15 cellular contexts compared by ENCODE assay signal in genomic region chr19:7699003-7699402, GRCh38. TPM values are rescaled to one million over a fixed set of nuclear protein-coding genes. Genes with fewer than 3 reads are reported as not detected.
A peak's percentile ranks its signal among the peaks of the same experiment; 100 is the strongest.
DNase-seq lines count a peak whose midpoint lies in the region; ATAC-seq, FAIRE-seq and TF ChIP-seq lines count a peak whose summit lies in the region.
"Had no signal": no experiment of that assay in that cellular context is flagged by ENCODE, and none has a peak within 500 bp of the region (broad histone marks: within the 10 kb centered on the region; RNA-seq: fewer than 3 reads in every experiment).

No MANE protein-coding gene starts in this region.

- no peak overlapping the region for H3K56ac ChIP-seq in H1 (replicated peaks; ENCODE audit: insufficient read length, low read depth, low read length)

- no peak overlapping the region for H3K4me2 ChIP-seq in H1 (ENCODE audit: insufficient read depth in 1 of 2, low read depth in 2 of 2, low read length in 2 of 2)

- peak; percentile 28 for TF ChIP-seq POLR2A in GM19193 (IDR thresholded peaks at IDR 0.05; ENCODE audit: extremely low read depth, insufficient read depth, insufficient read length)
- TF ChIP-seq POLR2A in H1 (IDR thresholded peaks at IDR 0.05; ENCODE audit: control extremely low read depth in 1 of 2, low read depth in 2 of 2, low read length in 2 of 2), result no peak

- H2BK5ac ChIP-seq in H1 (ENCODE audit: low read depth, low read length), result no peak overlapping the region

- H3K23ac ChIP-seq in H1 (ENCODE audit: insufficient read length), result no peak overlapping the region

- no peak for TF ChIP-seq EP300 in H1 (IDR thresholded peaks at IDR 0.05; ENCODE audit: borderline replicate concordance in 1 of 2, low read depth in 2 of 2, low read length in 2 of 2)

- H3K14ac ChIP-seq in H1 (ENCODE audit: insufficient read length), result no peak overlapping the region

- 71% methylated on average over 2 of the region's 2 CpGs; no CpG with 5 or more reads in 1 of the 2 experiments for WGBS in H1 (ENCODE audit: extremely low coverage in 1 of 2, insufficient coverage in 1 of 2, insufficient read length in 1 of 2, insufficient replicate concordance in 2 of 2, low coverage in 1 of 2, low lambda C conversion rate in 2 of 2, missing lambda C conversion rate in 1 of 2), 2 experiments

- peaks cover 0 to 2% of the 10 kb centered on the region in 2 experiments for H4K20me1 ChIP-seq in H1 (replicated peaks in 1 of 2; ENCODE audit: control insufficient read depth in 1 of 2, insufficient read depth in 2 of 2, low read length in 2 of 2)

- no peak overlapping the region for H3K27ac ChIP-seq in CD4-positive, CD25-positive, alpha-beta regulatory T cell (ENCODE audit: insufficient read depth, low read length, poor library complexity, severe bottlenecking)
- H3K27ac ChIP-seq in H1 (ENCODE audit: low read depth, low read length), result no peak overlapping the region

- no peak for DNase-seq in CD4-positive, CD25-positive, alpha-beta regulatory T cell
- DNase-seq in H1 (ENCODE audit: low read depth in 1 of 2, low spot score in 2 of 2) (no peak), NOMO-1 treated with dmso at 0.1 percent for 144 hours (lab: John Stamatoyannopoulos, UW; ENCODE audit: unreplicated experiment) (no peak), mucosa of descending colon (no peak)
- DNase-seq: DMS 273 treated with DMSO at 0.1 percent for 48 hours; naive thymus-derived CD4-positive, alpha-beta T cell; NCI-H187 treated with DMSO at 0.1 percent for 48 hours; NCI-H446 treated with DMSO at 0.1 percent for 48 hours; SHP77; small intestine; trophoblast cell had no signal

- TF ChIP-seq CTCF in H1 (IDR thresholded peaks at IDR 0.05; ENCODE audit: control extremely low read depth in 1 of 3, insufficient read depth in 1 of 3, low read depth in 1 of 3, low read length in 3 of 3) (no peak), mucosa of descending colon (IDR thresholded peaks at IDR 0.05) (no peak)

- peak overlapping the region in 2 of 3 donors; percentile 42 to 69 for H3K27ac Mint-ChIP-seq in CD4-positive, CD25-positive, alpha-beta regulatory T cell

- H4K91ac ChIP-seq in H1 (replicated peaks; ENCODE audit: insufficient read length, low read length), result no peak overlapping the region

- H4K5ac ChIP-seq in H1 (ENCODE audit: insufficient read length, low read depth, low read length), result no peak overlapping the region

- H3K4ac ChIP-seq in H1 (replicated peaks; ENCODE audit: insufficient read length, low read depth, low read length), result no peak overlapping the region

- no peak overlapping the region for H4K8ac ChIP-seq in H1 (ENCODE audit: extremely low read depth, insufficient read depth, low read length)

- no peak overlapping the region for H3K4me3 ChIP-seq in CD4-positive, CD25-positive, alpha-beta regulatory T cell (ENCODE audit: low read depth, low read length)
- no peak overlapping the region for H3K4me3 ChIP-seq in H1 (ENCODE audit: extremely low read depth in 1 of 4, insufficient read depth in 2 of 4, low read depth in 3 of 4, low read length in 4 of 4)
- no peak overlapping the region for H3K4me3 ChIP-seq in mucosa of descending colon

- ATAC-seq in CD4-positive, CD25-positive, alpha-beta regulatory T cell (ENCODE audit: low read depth in 2 of 2), result no peak
- ATAC-seq in HG02840 (IDR thresholded peaks at IDR 0.05; ENCODE audit: low FRiP score, unreplicated experiment), result no peak
- ATAC-seq in mucosa of descending colon, result no peak
- ATAC-seq: esophagus mucosa had no signal

- no peak overlapping the region; the same call in 1 of the 2 replicates for H3K18ac ChIP-seq in H1 (ENCODE audit: extremely low read depth, low read length)

- H2BK120ac ChIP-seq in H1 (replicated peaks; ENCODE audit: low read depth, low read length), result no peak overlapping the region

- H3K36me3 Mint-ChIP-seq in CD4-positive, CD25-positive, alpha-beta regulatory T cell, result no peaks in the 10 kb centered on the region
- H3K36me3 Mint-ChIP-seq: naive thymus-derived CD4-positive, alpha-beta T cell had no signal

- H3K27me3 ChIP-seq in CD4-positive, CD25-positive, alpha-beta regulatory T cell (ENCODE audit: control insufficient read depth, insufficient read depth, low read length), result no peaks in the 10 kb centered on the region
- H3K27me3 ChIP-seq in H1 (replicated peaks in 1 of 4; ENCODE audit: control insufficient read depth in 3 of 4, extremely low read depth in 1 of 4, insufficient read depth in 3 of 4, low read length in 3 of 4), result no peaks in the 10 kb centered on the region; a peak in 1 of 7 replicates

- H3K9me3 ChIP-seq in CD4-positive, CD25-positive, alpha-beta regulatory T cell (ENCODE audit: control insufficient read depth in 2 of 2, low read length in 2 of 2), result no peaks in the 10 kb centered on the region
- no peaks in the 10 kb centered on the region; a peak in 1 of 4 replicates for H3K9me3 ChIP-seq in H1 (ENCODE audit: insufficient read depth in 2 of 2, low read depth in 1 of 2, low read length in 1 of 2)
- H3K9me3 ChIP-seq in mucosa of descending colon, result no peaks in the 10 kb centered on the region

- H2BK15ac ChIP-seq in H1 (ENCODE audit: low read length), result 0 out of 2 replicates have a peak overlapping the region, but pooled peaks have one; percentile 72

- peaks cover 11% of the 10 kb centered on the region for H3K27me3 Mint-ChIP-seq in CD4-positive, CD25-positive, alpha-beta regulatory T cell

- no peak overlapping the region for H3K9ac ChIP-seq in H1 (replicated peaks in 1 of 4; ENCODE audit: extremely low read depth in 1 of 4, low read depth in 3 of 4, low read length in 3 of 4)

- H3K36me3 ChIP-seq in CD4-positive, CD25-positive, alpha-beta regulatory T cell (ENCODE audit: control insufficient read depth, insufficient read depth, low read length), result no peaks in the 10 kb centered on the region
- H3K36me3 ChIP-seq in H1 (ENCODE audit: control insufficient read depth in 2 of 4, insufficient read depth in 4 of 4, low read length in 3 of 4) (no peaks in the 10 kb centered on the region), mucosa of descending colon (ENCODE audit: low read depth) (no peaks in the 10 kb centered on the region)

- no peak overlapping the region for H2AK5ac ChIP-seq in H1 (ENCODE audit: low read depth, low read length)

- H3K9me3 Mint-ChIP-seq in CD4-positive, CD25-positive, alpha-beta regulatory T cell, result no peaks in the 10 kb centered on the region

- CTCF ChIA-PET in H1 (lab: Charles Lee; ENCODE audit: partially characterized antibody), result interaction anchor here (0.8 to 2.9 kb wide), 7 partner anchors 14 to 130 kb away, joined by 3 to 21 read pairs (median 4); partner anchors contain the start of gene TRAPPC5

- H3K79me1 ChIP-seq in H1 (ENCODE audit: low read depth, low read length), result no peaks in the 10 kb centered on the region

- no peak for FAIRE-seq in H1 (lab: Jason Lieb, UNC)
- FAIRE-seq: small intestine had no signal

- peaks cover 0 to 29% (median 10%) of the 10 kb centered on the region in 4 donors for H3K4me1 Mint-ChIP-seq in CD4-positive, CD25-positive, alpha-beta regulatory T cell

- intact Hi-C loops in mucosa of descending colon (cut with DNase I, micrococcal nuclease), result no loop called here

- no peaks in the 10 kb centered on the region for H3K79me2 ChIP-seq in H1 (ENCODE audit: control insufficient read depth in 1 of 2, insufficient read depth in 2 of 2, low read length in 2 of 2)

- no peak overlapping the region for H3K4me3 Mint-ChIP-seq in CD4-positive, CD25-positive, alpha-beta regulatory T cell
- H3K4me3 Mint-ChIP-seq: naive thymus-derived CD4-positive, alpha-beta T cell had no signal

- TF ChIP-seq RAD21 in H1 (IDR thresholded peaks at IDR 0.05 in 1 of 2, conservative IDR thresholded peaks at IDR 0.05 in 1 of 2; ENCODE audit: low read depth in 2 of 2, low read length in 2 of 2), result no peak

- H3K4me1 ChIP-seq in CD4-positive, CD25-positive, alpha-beta regulatory T cell (ENCODE audit: control insufficient read depth, insufficient read depth, low read length, poor library complexity, severe bottlenecking), result no peaks in the 10 kb centered on the region
- H3K4me1 ChIP-seq in H1 (replicated peaks in 1 of 4; ENCODE audit: control insufficient read depth in 3 of 4, insufficient read depth in 4 of 4, low read length in 3 of 4), result peaks cover 0 to 16% (median 8%) of the 10 kb centered on the region in 4 experiments; a peak in 5 of 7 replicates
- H3K4me1 ChIP-seq in mucosa of descending colon (ENCODE audit: low read depth), result no peaks in the 10 kb centered on the region

- H3K23me2 ChIP-seq in H1 (ENCODE audit: low read depth, low read length), result no peaks in the 10 kb centered on the region

- POLR2A ChIA-PET in H1 (lab: Charles Lee; ENCODE audit: partially characterized antibody), result interaction anchor here (0.7 to 1.1 kb wide), 3 partner anchors 9 to 11 kb away, joined by 3 to 4 read pairs (median 4); no protein-coding TSS in a partner anchor

- no peak overlapping the region for H2BK12ac ChIP-seq in H1 (ENCODE audit: low read depth, low read length)

- peak overlapping the region; percentile 58; the same call in 1 of the 2 replicates for H2AFZ ChIP-seq in H1 (ENCODE audit: low read length)

- H2BK20ac ChIP-seq in H1 (ENCODE audit: low read length), result no peak overlapping the region

RNA-seq across cellular contexts. Expression of gene FCER2, which starts 2.9 kb away (rescaled TPM):
- not detected for total RNA-seq in CD4-positive, CD25-positive, alpha-beta regulatory T cell
- polyA plus RNA-seq in CD4-positive, CD25-positive, alpha-beta regulatory T cell, result 1 to 10 TPM in 1 of 4 donors, under 1 TPM in 2, not detected in 1; 0.34 to 4.5 (median 0.48) TPM
- total RNA-seq in H1 (2021; fragmentation: NEBNext Ultra II Directional; extraction: Animal tissue kit (Norgen Biotek cat#: 25700)), result 0.29 TPM in 1 of 2 replicates, not detected in the other
- 0.67 TPM in 2 replicates for polyA plus RNA-seq in H1 (2011; rRNA removed)
- polyA plus RNA-seq in H1 (2011; cell fraction: cytosol; rRNA removed), result 0.32 TPM
- polyA plus RNA-seq in H1 (2011; cell fraction: nucleus; rRNA removed), result 1.2 TPM
- 0.39 to 0.69 TPM (median 0.57 TPM) in 3 of 4 replicates, not detected in the other for polyA plus RNA-seq in H1 (2012, experiment 1 of 2)
- 0.41 TPM for polyA plus RNA-seq in H1 (2012, experiment 2 of 2)
- 1.2 TPM for polyA plus RNA-seq in H1 (2013, experiment 1 of 2)
- polyA plus RNA-seq in H1 (2013, experiment 2 of 2), result 1.1 TPM
- polyA minus RNA-seq in H1 (2011; rRNA and poly(A)+ RNA removed), result 0.12 TPM in 1 of 2 replicates, not detected in the other
- not detected for polyA minus RNA-seq in H1 (2011; cell fraction: cytosol; rRNA and poly(A)+ RNA removed)
- not detected for polyA minus RNA-seq in H1 (2011; cell fraction: nucleus; rRNA and poly(A)+ RNA removed)
- total RNA-seq in mucosa of descending colon, result under 1 TPM; 0.26 to 0.44 (median 0.29) TPM
- total RNA-seq: lower leg skin had no signal

RNA-seq across cellular contexts. Expression of gene TRAPPC5, which starts 18.4 kb away (rescaled TPM):
- 63.9 TPM for total RNA-seq in CD4-positive, CD25-positive, alpha-beta regulatory T cell
- 100 to 1,000 TPM; 142 to 229 (median 192) TPM for polyA plus RNA-seq in CD4-positive, CD25-positive, alpha-beta regulatory T cell
- 99.7 and 109 TPM in 2 replicates for total RNA-seq in H1 (2021; fragmentation: NEBNext Ultra II Directional; extraction: Animal tissue kit (Norgen Biotek cat#: 25700))
- polyA plus RNA-seq in H1 (2011; rRNA removed), result 120 TPM in 2 replicates
- 100 TPM for polyA plus RNA-seq in H1 (2011; cell fraction: cytosol; rRNA removed)
- polyA plus RNA-seq in H1 (2011; cell fraction: nucleus; rRNA removed), result 77.3 TPM
- polyA plus RNA-seq in H1 (2012, experiment 1 of 2), result 55.2 to 165 TPM (median 152 TPM) in 4 replicates
- polyA plus RNA-seq in H1 (2012, experiment 2 of 2), result 95.9 TPM
- polyA plus RNA-seq in H1 (2013, experiment 1 of 2), result 60.6 TPM
- 68.5 TPM for polyA plus RNA-seq in H1 (2013, experiment 2 of 2)
- polyA minus RNA-seq in H1 (2011; rRNA and poly(A)+ RNA removed), result 42.8 and 56.6 TPM in 2 replicates
- polyA minus RNA-seq in H1 (2011; cell fraction: cytosol; rRNA and poly(A)+ RNA removed), result 97.4 TPM
- polyA minus RNA-seq in H1 (2011; cell fraction: nucleus; rRNA and poly(A)+ RNA removed), result 61.8 TPM
- total RNA-seq in mucosa of descending colon, result 10 to 100 TPM; 72.5 to 97.0 (median 91.1) TPM

RNA-seq across cellular contexts. Expression of gene MCEMP1, which starts 22.1 kb away (rescaled TPM):
- 0.59 TPM for total RNA-seq in CD4-positive, CD25-positive, alpha-beta regulatory T cell
- polyA plus RNA-seq in CD4-positive, CD25-positive, alpha-beta regulatory T cell, result not detected
- total RNA-seq in H1 (2021; fragmentation: NEBNext Ultra II Directional; extraction: Animal tissue kit (Norgen Biotek cat#: 25700)), result not detected in 2 replicates
- 0.13 TPM in 1 of 2 replicates, not detected in the other for polyA plus RNA-seq in H1 (2011; rRNA removed)
- polyA plus RNA-seq in H1 (2011; cell fraction: cytosol; rRNA removed), result 0.08 TPM
- polyA plus RNA-seq in H1 (2011; cell fraction: nucleus; rRNA removed), result 0.10 TPM
- not detected in 4 replicates for polyA plus RNA-seq in H1 (2012, experiment 1 of 2)
- not detected for polyA plus RNA-seq in H1 (2012, experiment 2 of 2)
- polyA plus RNA-seq in H1 (2013, experiment 1 of 2), result not detected
- not detected for polyA plus RNA-seq in H1 (2013, experiment 2 of 2)
- polyA minus RNA-seq in H1 (2011; rRNA and poly(A)+ RNA removed), result not detected in 2 replicates
- not detected for polyA minus RNA-seq in H1 (2011; cell fraction: cytosol; rRNA and poly(A)+ RNA removed)
- polyA minus RNA-seq in H1 (2011; cell fraction: nucleus; rRNA and poly(A)+ RNA removed), result not detected
- under 1 TPM in 2 of 3 donors, not detected in 1; 0.36 to 0.38 TPM for total RNA-seq in mucosa of descending colon
- total RNA-seq: lower leg skin had no signal
- polyA plus RNA-seq: naive thymus-derived CD4-positive, alpha-beta T cell had no signal

RNA-seq across cellular contexts. Expression of gene RETN, which starts 30.2 kb away (rescaled TPM):
- total RNA-seq in CD4-positive, CD25-positive, alpha-beta regulatory T cell, result not detected
- polyA plus RNA-seq in CD4-positive, CD25-positive, alpha-beta regulatory T cell, result not detected
- total RNA-seq in H1 (2021; fragmentation: NEBNext Ultra II Directional; extraction: Animal tissue kit (Norgen Biotek cat#: 25700)), result not detected in 2 replicates
- not detected in 2 replicates for polyA plus RNA-seq in H1 (2011; rRNA removed)
- not detected for polyA plus RNA-seq in H1 (2011; cell fraction: cytosol; rRNA removed)
- polyA plus RNA-seq in H1 (2011; cell fraction: nucleus; rRNA removed), result not detected
- polyA plus RNA-seq in H1 (2012, experiment 1 of 2), result not detected in 4 replicates
- not detected for polyA plus RNA-seq in H1 (2012, experiment 2 of 2)
- not detected for polyA plus RNA-seq in H1 (2013, experiment 1 of 2)
- not detected for polyA plus RNA-seq in H1 (2013, experiment 2 of 2)
- not detected in 2 replicates for polyA minus RNA-seq in H1 (2011; rRNA and poly(A)+ RNA removed)
- not detected for polyA minus RNA-seq in H1 (2011; cell fraction: cytosol; rRNA and poly(A)+ RNA removed)
- not detected for polyA minus RNA-seq in H1 (2011; cell fraction: nucleus; rRNA and poly(A)+ RNA removed)
- not detected for total RNA-seq in mucosa of descending colon
- total RNA-seq: esophagus mucosa, lower leg skin had no signal
- polyA plus RNA-seq: naive thymus-derived CD4-positive, alpha-beta T cell had no signal

RNA-seq across cellular contexts. Expression of gene CLEC4G, which starts 32.9 kb away (rescaled TPM):
- total RNA-seq in CD4-positive, CD25-positive, alpha-beta regulatory T cell, result not detected
- not detected for polyA plus RNA-seq in CD4-positive, CD25-positive, alpha-beta regulatory T cell
- 0.35 and 1.0 TPM in 2 replicates for total RNA-seq in H1 (2021; fragmentation: NEBNext Ultra II Directional; extraction: Animal tissue kit (Norgen Biotek cat#: 25700))
- polyA plus RNA-seq in H1 (2011; rRNA removed), result 2.9 and 3.2 TPM in 2 replicates
- 2.8 TPM for polyA plus RNA-seq in H1 (2011; cell fraction: cytosol; rRNA removed)
- polyA plus RNA-seq in H1 (2011; cell fraction: nucleus; rRNA removed), result 2.7 TPM
- polyA plus RNA-seq in H1 (2012, experiment 1 of 2), result 0.69 to 1.7 TPM (median 1.1 TPM) in 4 replicates
- polyA plus RNA-seq in H1 (2012, experiment 2 of 2), result 1.3 TPM
- polyA plus RNA-seq in H1 (2013, experiment 1 of 2), result 0.69 TPM
- polyA plus RNA-seq in H1 (2013, experiment 2 of 2), result 0.66 TPM
- not detected in 2 replicates for polyA minus RNA-seq in H1 (2011; rRNA and poly(A)+ RNA removed)
- not detected for polyA minus RNA-seq in H1 (2011; cell fraction: cytosol; rRNA and poly(A)+ RNA removed)
- not detected for polyA minus RNA-seq in H1 (2011; cell fraction: nucleus; rRNA and poly(A)+ RNA removed)
- 1 to 10 TPM in 2 of 3 donors, not detected in 1; 1.3 to 2.5 TPM for total RNA-seq in mucosa of descending colon
- total RNA-seq: esophagus mucosa had no signal
- polyA plus RNA-seq: naive thymus-derived CD4-positive, alpha-beta T cell had no signal
